29 cellular contexts compared by ENCODE assay signal in the genomic region with DNA sequence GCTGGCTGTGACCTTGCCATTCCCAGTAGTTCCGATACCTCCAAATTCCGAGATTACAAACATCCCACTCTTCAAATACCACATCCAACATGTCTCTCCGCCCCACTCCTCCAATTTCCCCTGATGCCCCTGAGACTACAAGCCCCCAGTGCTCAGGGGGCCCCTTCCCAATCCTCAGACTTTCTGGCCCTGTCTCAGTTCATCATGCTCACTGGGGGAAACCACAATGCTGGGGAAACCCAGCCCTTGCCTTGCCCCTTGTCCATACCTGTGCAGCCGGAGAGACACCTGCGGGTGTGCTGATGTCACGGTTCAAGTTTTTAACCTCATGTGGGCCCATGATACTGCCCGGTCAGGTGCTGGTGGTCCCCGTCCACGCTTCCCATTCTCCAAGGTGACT.
"Had no signal": no experiment of that assay in that cellular context is flagged by ENCODE, and none has a peak within 500 bp of the region (broad histone marks: within the 10 kb centered on the region; RNA-seq: fewer than 3 reads in every experiment).

No MANE protein-coding gene starts in this region.

- H3K4me3 ChIP-seq: adrenal gland, body of pancreas, colonic mucosa had no signal

- ATAC-seq: activated CD4-positive, CD25-positive, alpha-beta regulatory T cell treated with anti-CD3 and anti-CD28 coated beads, Interleukin-2, amount 50 U/mL, for 24 hours; activated CD8-positive, alpha-beta T cell treated with anti-CD3 and anti-CD28 coated beads for 36 hours; activated naive CD8-positive, alpha-beta T cell treated with anti-CD3 and anti-CD28 coated beads, Interleukin-2, amount 50 U/mL, for 24 hours; activated T-cell treated with anti-CD3 and anti-CD28 coated beads, Interleukin-2, amount 50 U/mL, for 4 hours; body of pancreas; esophagus mucosa had no signal

- H3K4me3 Mint-ChIP-seq: activated B cell treated with CpG ODN at 0.5 μM for 24 hours; activated CD8-positive, alpha-beta T cell treated with anti-CD3 and anti-CD28 coated beads for 36 hours; activated naive CD4-positive, alpha-beta T cell treated with anti-CD3 and anti-CD28 coated beads for 36 hours; activated naive CD4-positive, alpha-beta T cell treated with anti-CD3 and anti-CD28 coated beads, Interleukin-2, amount 50 U/mL, for 24 hours; activated naive CD8-positive, alpha-beta T cell treated with anti-CD3 and anti-CD28 coated beads, Interleukin-2, amount 50 U/mL, for 24 hours; activated T-cell treated with anti-CD3 and anti-CD28 coated beads, Interleukin-2, amount 50 U/mL, for 4 hours; activated T-helper 1 cell treated with anti-CD3 and anti-CD28 coated beads, Interleukin-12 subunit alpha, Interleukin-12 subunit beta, Interleukin-2, Interleukin-4 antibody, amounts not matched to agents 30 ng/mL and 10 ng/mL and 1 ng/mL, durations not matched to agents 14 hours and 24 hours and 36 hours; endodermal cell had no signal

- H3K36me3 ChIP-seq: adrenal gland, colonic mucosa, WERI-Rb-1 had no signal

- DNase-seq: activated B cell treated with CpG ODN at 0.5 μM for 24 hours; activated CD4-positive, alpha-beta T cell treated with anti-CD3 and anti-CD28 coated beads for 48 hours; activated CD4-positive, alpha-beta T cell treated with anti-CD3 and anti-CD28 coated beads, Interleukin-2, amount 50 U/mL, for 1 hour; activated CD4-positive, alpha-beta T cell treated with anti-CD3 and anti-CD28 coated beads, Interleukin-2, amount 50 U/mL, for 48 hours; activated CD8-positive, alpha-beta memory T cell treated with anti-CD3 and anti-CD28 coated beads for 24 hours; activated CD8-positive, alpha-beta T cell treated with anti-CD3 and anti-CD28 coated beads for 36 hours; activated effector memory CD4-positive, alpha-beta T cell treated with anti-CD3 and anti-CD28 coated beads, Interleukin-2, amount 50 U/mL, for 16 hours; activated naive CD4-positive, alpha-beta T cell treated with anti-CD3 and anti-CD28 coated beads for 36 hours; activated naive CD8-positive, alpha-beta T cell treated with anti-CD3 and anti-CD28 coated beads for 36 hours; activated naive CD8-positive, alpha-beta T cell treated with anti-CD3 and anti-CD28 coated beads, Interleukin-2, amount 50 U/mL, for 24 hours; activated T-cell treated with anti-CD3 and anti-CD28 coated beads, Interleukin-2, amount 50 U/mL, for 4 hours; adrenal gland; amygdala; aorta; body of pancreas; central memory CD4-positive, alpha-beta T cell; cerebellar nuclear complex; colonic mucosa; effector memory CD4-positive, alpha-beta T cell; endodermal cell; foreskin fibroblast; T-helper 2 cell; WERI-Rb-1 had no signal

- H3K36me3 Mint-ChIP-seq: activated naive CD4-positive, alpha-beta T cell treated with anti-CD3 and anti-CD28 coated beads, Interleukin-2, amount 50 U/mL, for 24 hours; activated naive CD8-positive, alpha-beta T cell treated with anti-CD3 and anti-CD28 coated beads for 36 hours had no signal

- H3K27ac Mint-ChIP-seq: activated B cell treated with CpG ODN at 0.5 μM for 24 hours; activated CD8-positive, alpha-beta T cell treated with anti-CD3 and anti-CD28 coated beads for 36 hours; activated naive CD4-positive, alpha-beta T cell treated with anti-CD3 and anti-CD28 coated beads for 36 hours; activated naive CD4-positive, alpha-beta T cell treated with anti-CD3 and anti-CD28 coated beads, Interleukin-2, amount 50 U/mL, for 24 hours; activated naive CD8-positive, alpha-beta T cell treated with anti-CD3 and anti-CD28 coated beads for 36 hours; activated naive CD8-positive, alpha-beta T cell treated with anti-CD3 and anti-CD28 coated beads, Interleukin-2, amount 50 U/mL, for 24 hours; activated T-helper 1 cell treated with anti-CD3 and anti-CD28 coated beads, Interleukin-12 subunit alpha, Interleukin-12 subunit beta, Interleukin-2, Interleukin-4 antibody, amounts not matched to agents 30 ng/mL and 10 ng/mL and 1 ng/mL, durations not matched to agents 14 hours and 24 hours and 36 hours; activated T-helper 2 cell treated with anti-CD3 and anti-CD28 coated beads, Interferon-gamma antibody, Interleukin-2, Interleukin-4, amounts not matched to agents 10 μg/mL and 5 μg/mL and 100 μg/mL, durations not matched to agents 14 hours and 24 hours and 36 hours; endodermal cell had no signal

- H3K4me1 ChIP-seq: adrenal gland, colonic mucosa had no signal

- H3K4me1 Mint-ChIP-seq: activated B cell treated with CpG ODN at 0.5 μM for 24 hours; activated naive CD4-positive, alpha-beta T cell treated with anti-CD3 and anti-CD28 coated beads, Interleukin-2, amount 50 U/mL, for 24 hours; activated naive CD8-positive, alpha-beta T cell treated with anti-CD3 and anti-CD28 coated beads for 36 hours; activated naive CD8-positive, alpha-beta T cell treated with anti-CD3 and anti-CD28 coated beads, Interleukin-2, amount 50 U/mL, for 24 hours; endodermal cell had no signal

- H3K9me3 ChIP-seq: adrenal gland, body of pancreas, colonic mucosa had no signal

- H3K9me3 Mint-ChIP-seq: activated B cell treated with CpG ODN at 0.5 μM for 24 hours; activated CD8-positive, alpha-beta T cell treated with anti-CD3 and anti-CD28 coated beads for 36 hours; activated naive CD4-positive, alpha-beta T cell treated with anti-CD3 and anti-CD28 coated beads for 36 hours; activated naive CD4-positive, alpha-beta T cell treated with anti-CD3 and anti-CD28 coated beads, Interleukin-2, amount 50 U/mL, for 24 hours; activated naive CD8-positive, alpha-beta T cell treated with anti-CD3 and anti-CD28 coated beads for 36 hours; activated naive CD8-positive, alpha-beta T cell treated with anti-CD3 and anti-CD28 coated beads, Interleukin-2, amount 50 U/mL, for 24 hours; activated T-cell treated with anti-CD3 and anti-CD28 coated beads, Interleukin-2, amount 50 U/mL, for 4 hours; activated T-helper 1 cell treated with anti-CD3 and anti-CD28 coated beads, Interleukin-12 subunit alpha, Interleukin-12 subunit beta, Interleukin-2, Interleukin-4 antibody, amounts not matched to agents 30 ng/mL and 10 ng/mL and 1 ng/mL, durations not matched to agents 14 hours and 24 hours and 36 hours; activated T-helper 2 cell treated with anti-CD3 and anti-CD28 coated beads, Interferon-gamma antibody, Interleukin-2, Interleukin-4, amounts not matched to agents 10 μg/mL and 5 μg/mL and 100 μg/mL, durations not matched to agents 14 hours and 24 hours and 36 hours; endodermal cell had no signal

- H3K27ac ChIP-seq: adrenal gland, colonic mucosa, WERI-Rb-1 had no signal

- H3K27me3 Mint-ChIP-seq: activated naive CD8-positive, alpha-beta T cell treated with anti-CD3 and anti-CD28 coated beads for 36 hours had no signal

- FAIRE-seq: frontal cortex had no signal

- H3K27me3 ChIP-seq: adrenal gland, body of pancreas, colonic mucosa had no signal
